Comparison of ENCODE assay signal across 25 cellular contexts in genomic region chr2:127471286-127471983, GRCh38. TPM values are rescaled to one million over a fixed set of nuclear protein-coding genes. Genes with fewer than 3 reads are reported as not detected.
"Had no signal": no experiment of that assay in that cellular context is flagged by ENCODE, and none has a peak within 500 bp of the region (broad histone marks: within the 10 kb centered on the region; RNA-seq: fewer than 3 reads in every experiment).

No MANE protein-coding gene starts in this region.

- H3K4me3 Mint-ChIP-seq: activated CD4-positive, alpha-beta memory T cell treated with anti-CD3 and anti-CD28 coated beads, Interleukin-2, amount 10 ng/mL, durations not matched to agents 7 days and 5 days; activated CD4-positive, alpha-beta T cell treated with anti-CD3 and anti-CD28 coated beads, Interleukin-2, amount 10 ng/mL, durations not matched to agents 7 days and 5 days; activated naive CD8-positive, alpha-beta T cell treated with anti-CD3 and anti-CD28 coated beads, Interleukin-2, amount 10 ng/mL, durations not matched to agents 7 days and 5 days; WTC11 had no signal

- FAIRE-seq: RCC 7860 had no signal

- H3K27ac ChIP-seq: adrenal gland, KMS-11, SJSA1 had no signal

- H3K9me3 ChIP-seq: adrenal gland, MG63, SJSA1 had no signal

- DNase-seq: activated CD4-positive, alpha-beta memory T cell treated with anti-CD3 and anti-CD28 coated beads, Interleukin-2, amount 10 ng/mL, durations not matched to agents 7 days and 5 days; activated CD4-positive, alpha-beta T cell treated with anti-CD3 and anti-CD28 coated beads for 1 hour; activated CD4-positive, alpha-beta T cell treated with anti-CD3 and anti-CD28 coated beads, Interleukin-2, amount 10 ng/mL, durations not matched to agents 7 days and 5 days; activated naive CD4-positive, alpha-beta T cell treated with anti-CD3 and anti-CD28 coated beads, Interleukin-2, amount 50 U/mL, for 16 hours; activated naive CD8-positive, alpha-beta T cell treated with anti-CD3 and anti-CD28 coated beads, Interleukin-2, amount 10 ng/mL, durations not matched to agents 7 days and 5 days; activated T-cell treated with anti-CD3 and anti-CD28 coated beads for 4 hours; adrenal gland; anterior cingulate cortex; MG63; MV-4-11; NCI-H1092 treated with DMSO at 0.1 percent for 48 hours; NCI-H1436; NCI-H1694 treated with DMSO at 0.1 percent for 48 hours; NCI-H2029 treated with DMSO at 0.1 percent for 48 hours; NCI-H345; NCI-H510A; SHP77; SW 1271 had no signal

- ATAC-seq: SK-N-SH treated with all-trans-retinoic acid at 6 μM for 48 hours, WTC11 had no signal

- H3K27me3 ChIP-seq: adrenal gland, MG63, SJSA1 had no signal

- H3K4me1 ChIP-seq: adrenal gland, SJSA1 had no signal

- H3K4me3 ChIP-seq: adrenal gland, MG63, SJSA1 had no signal

- H3K27ac Mint-ChIP-seq: activated CD4-positive, alpha-beta memory T cell treated with anti-CD3 and anti-CD28 coated beads, Interleukin-2, amount 10 ng/mL, durations not matched to agents 7 days and 5 days; activated CD4-positive, alpha-beta T cell treated with anti-CD3 and anti-CD28 coated beads, Interleukin-2, amount 10 ng/mL, durations not matched to agents 7 days and 5 days; activated naive CD8-positive, alpha-beta T cell treated with anti-CD3 and anti-CD28 coated beads, Interleukin-2, amount 10 ng/mL, durations not matched to agents 7 days and 5 days; WTC11 had no signal

- H3K4me2 ChIP-seq: KMS-11 had no signal

- H3K36me3 ChIP-seq: adrenal gland, SJSA1 had no signal

- H3K4me1 Mint-ChIP-seq: activated CD4-positive, alpha-beta memory T cell treated with anti-CD3 and anti-CD28 coated beads, Interleukin-2, amount 10 ng/mL, durations not matched to agents 7 days and 5 days; activated CD4-positive, alpha-beta T cell treated with anti-CD3 and anti-CD28 coated beads, Interleukin-2, amount 10 ng/mL, durations not matched to agents 7 days and 5 days; activated naive CD8-positive, alpha-beta T cell treated with anti-CD3 and anti-CD28 coated beads, Interleukin-2, amount 10 ng/mL, durations not matched to agents 7 days and 5 days; WTC11 had no signal

- H3K9ac ChIP-seq: KMS-11 had no signal

- H3K27me3 Mint-ChIP-seq: activated CD4-positive, alpha-beta memory T cell treated with anti-CD3 and anti-CD28 coated beads, Interleukin-2, amount 10 ng/mL, durations not matched to agents 7 days and 5 days; activated CD4-positive, alpha-beta T cell treated with anti-CD3 and anti-CD28 coated beads, Interleukin-2, amount 10 ng/mL, durations not matched to agents 7 days and 5 days; activated naive CD8-positive, alpha-beta T cell treated with anti-CD3 and anti-CD28 coated beads, Interleukin-2, amount 10 ng/mL, durations not matched to agents 7 days and 5 days had no signal

RNA-seq across cellular contexts. Expression of gene PROC, which starts 53.2 kb away (rescaled TPM):
- total RNA-seq: activated CD4-positive, alpha-beta memory T cell treated with anti-CD3 and anti-CD28 coated beads, Interleukin-2, amount 10 ng/mL, durations not matched to agents 7 days and 5 days; activated CD4-positive, alpha-beta T cell treated with anti-CD3 and anti-CD28 coated beads, Interleukin-2, amount 10 ng/mL, durations not matched to agents 7 days and 5 days; activated naive CD8-positive, alpha-beta T cell treated with anti-CD3 and anti-CD28 coated beads, Interleukin-2, amount 10 ng/mL, durations not matched to agents 7 days and 5 days; adrenal gland; cardiac septum; T-helper 1 cell treated with Interleukin-12 subunit alpha and Interleukin-12 subunit beta and Interleukin-4 antibody, amounts not matched to agents 30 ng/mL and 1 ng/mL, for 36 hours had no signal
